12 cellular contexts compared by ENCODE assay signal in genomic region chr21:33655591-33656221, GRCh38. TPM values are rescaled to one million over a fixed set of nuclear protein-coding genes. Genes with fewer than 3 reads are reported as not detected.
DNase-seq lines count a peak whose midpoint lies in the region; ATAC-seq and TF ChIP-seq lines count a peak whose summit lies in the region.
"Had no signal": no experiment of that assay in that cellular context is flagged by ENCODE, and none has a peak within 500 bp of the region (broad histone marks: within the 10 kb centered on the region; RNA-seq: fewer than 3 reads in every experiment).

No MANE protein-coding gene starts in this region.

- H3K9me2 ChIP-seq in Loucy (replicated peaks; ENCODE audit: low read depth, low read length) = no peaks in the 10 kb centered on the region

- no peak overlapping the region for H3K9ac ChIP-seq in Loucy (ENCODE audit: low read depth, low read length, poor library complexity, severe bottlenecking)

- H4K20me1 ChIP-seq in Loucy (ENCODE audit: insufficient read depth, low read length, poor library complexity, severe bottlenecking) = no peaks in the 10 kb centered on the region

- ATAC-seq in mucosa of descending colon (peak; percentile 83), HG02588 (IDR thresholded peaks at IDR 0.05; ENCODE audit: unreplicated experiment) (no peak), HG02678 (IDR thresholded peaks at IDR 0.05; ENCODE audit: unreplicated experiment) (no peak)
- ATAC-seq: natural killer cell had no signal

- intact Hi-C loops in dendritic cell treated with granulocyte-macrophage colony-stimulating factor and Interleukin-4, amounts not matched to agents 40 ng/mL and 50 ng/mL, for 4 days (cut with micrococcal nuclease) = loop anchor here (2.0 kb wide), 1 partner anchor 13 kb away; the partner anchor contains the start of gene ITSN1
- intact Hi-C loops in mucosa of descending colon (cut with DNase I, micrococcal nuclease) = loop anchor here in 1 of 2 donors (10.0 kb wide), 1 partner anchor 59 kb away; no protein-coding TSS in a partner anchor

- no peaks in the 10 kb centered on the region for H3F3A ChIP-seq in Loucy (ENCODE audit: low read depth)

- H3K79me2 ChIP-seq in Loucy (ENCODE audit: insufficient read depth, low read length) = peaks cover 30% of the 10 kb centered on the region

- TF ChIP-seq CTCF in Loucy (conservative IDR thresholded peaks at IDR 0.05; ENCODE audit: low read length) (no peak), mucosa of descending colon (IDR thresholded peaks at IDR 0.05) (no peak)

- peaks cover 64% of the 10 kb centered on the region for H3K4me1 Mint-ChIP-seq in dendritic cell treated with granulocyte-macrophage colony-stimulating factor and Interleukin-4, amounts not matched to agents 40 ng/mL and 50 ng/mL, for 4 days (ENCODE audit: low read depth)

- H3K4me3 Mint-ChIP-seq in dendritic cell treated with granulocyte-macrophage colony-stimulating factor and Interleukin-4, amounts not matched to agents 40 ng/mL and 50 ng/mL, for 4 days = no peak overlapping the region
- H3K4me3 Mint-ChIP-seq: natural killer cell; T-helper 2 cell treated with Interferon-gamma antibody and Interleukin-4, amounts not matched to agents 5 μg/mL and 100 μg/mL, for 36 hours had no signal

- no peaks in the 10 kb centered on the region for H3K9me3 Mint-ChIP-seq in dendritic cell treated with granulocyte-macrophage colony-stimulating factor and Interleukin-4, amounts not matched to agents 40 ng/mL and 50 ng/mL, for 4 days
- H3K9me3 Mint-ChIP-seq: natural killer cell; T-helper 2 cell treated with Interferon-gamma antibody and Interleukin-4, amounts not matched to agents 5 μg/mL and 100 μg/mL, for 36 hours had no signal

- H3K36me3 Mint-ChIP-seq in dendritic cell treated with granulocyte-macrophage colony-stimulating factor and Interleukin-4, amounts not matched to agents 40 ng/mL and 50 ng/mL, for 4 days (ENCODE audit: low read depth) = peaks cover 11% of the 10 kb centered on the region
- H3K36me3 Mint-ChIP-seq: natural killer cell had no signal

- H3K36me3 ChIP-seq in Loucy (ENCODE audit: insufficient read depth, low read length) (no peaks in the 10 kb centered on the region), mucosa of descending colon (ENCODE audit: low read depth) (no peaks in the 10 kb centered on the region)

- no peaks in the 10 kb centered on the region for H3K27me3 ChIP-seq in Loucy (ENCODE audit: insufficient read depth, low read length, poor library complexity, severe bottlenecking)

- H3K27ac Mint-ChIP-seq in dendritic cell treated with granulocyte-macrophage colony-stimulating factor and Interleukin-4, amounts not matched to agents 40 ng/mL and 50 ng/mL, for 4 days = peak overlapping the region; percentile 84
- H3K27ac Mint-ChIP-seq: natural killer cell; T-helper 2 cell treated with Interferon-gamma antibody and Interleukin-4, amounts not matched to agents 5 μg/mL and 100 μg/mL, for 36 hours had no signal

- H3K9me3 ChIP-seq in Loucy (ENCODE audit: insufficient read depth, low read depth, low read length) (no peaks in the 10 kb centered on the region), mucosa of descending colon (no peaks in the 10 kb centered on the region)

- no peak overlapping the region for H2AFZ ChIP-seq in Loucy (ENCODE audit: low read length)

- H3K4me3 ChIP-seq in Loucy (ENCODE audit: low read length, poor library complexity, severe bottlenecking) = no peak overlapping the region
- no peak overlapping the region for H3K4me3 ChIP-seq in mucosa of descending colon

- DNase-seq in COLO829 (ENCODE audit: low spot score) = peak; percentile 50
- DNase-seq in mucosa of descending colon = peak in 1 of 3 donors; percentile 37
- DNase-seq in SHP77 treated with DMSO at 0.1 percent for 48 hours (lab: John Stamatoyannopoulos, UW) = no peak
- no peak for DNase-seq in COR-L47 (lab: John Stamatoyannopoulos, UW)
- DNase-seq: Kasumi-1; natural killer cell; stimulated activated naive CD4-positive, alpha-beta T cell treated with Interleukin-2 at 50 U/mL for 16 hours had no signal

- H3K4me2 ChIP-seq in Loucy (ENCODE audit: low read depth, low read length, poor library complexity, severe bottlenecking) = peak overlapping the region; percentile 4

- peaks cover 30% of the 10 kb centered on the region for H3K4me1 ChIP-seq in Loucy (ENCODE audit: insufficient read depth, low read length, poor library complexity, severe bottlenecking)
- peaks cover 12% of the 10 kb centered on the region for H3K4me1 ChIP-seq in mucosa of descending colon (ENCODE audit: low read depth)

- no peaks in the 10 kb centered on the region for H3K27me3 Mint-ChIP-seq in dendritic cell treated with granulocyte-macrophage colony-stimulating factor and Interleukin-4, amounts not matched to agents 40 ng/mL and 50 ng/mL, for 4 days

RNA-seq across cellular contexts. Expression of gene ITSN1, which starts 13.4 kb away (rescaled TPM):
- 10 to 100 TPM; 35.6 to 54.8 (median 45.3) TPM for total RNA-seq in mucosa of descending colon

RNA-seq across cellular contexts. Expression of gene CRYZL1, which starts 14.2 kb away (rescaled TPM):
- 10 to 100 TPM; 33.1 to 55.5 (median 34.0) TPM for total RNA-seq in mucosa of descending colon
